Comparison of ENCODE assay signal across 18 cellular contexts in the genomic region with DNA sequence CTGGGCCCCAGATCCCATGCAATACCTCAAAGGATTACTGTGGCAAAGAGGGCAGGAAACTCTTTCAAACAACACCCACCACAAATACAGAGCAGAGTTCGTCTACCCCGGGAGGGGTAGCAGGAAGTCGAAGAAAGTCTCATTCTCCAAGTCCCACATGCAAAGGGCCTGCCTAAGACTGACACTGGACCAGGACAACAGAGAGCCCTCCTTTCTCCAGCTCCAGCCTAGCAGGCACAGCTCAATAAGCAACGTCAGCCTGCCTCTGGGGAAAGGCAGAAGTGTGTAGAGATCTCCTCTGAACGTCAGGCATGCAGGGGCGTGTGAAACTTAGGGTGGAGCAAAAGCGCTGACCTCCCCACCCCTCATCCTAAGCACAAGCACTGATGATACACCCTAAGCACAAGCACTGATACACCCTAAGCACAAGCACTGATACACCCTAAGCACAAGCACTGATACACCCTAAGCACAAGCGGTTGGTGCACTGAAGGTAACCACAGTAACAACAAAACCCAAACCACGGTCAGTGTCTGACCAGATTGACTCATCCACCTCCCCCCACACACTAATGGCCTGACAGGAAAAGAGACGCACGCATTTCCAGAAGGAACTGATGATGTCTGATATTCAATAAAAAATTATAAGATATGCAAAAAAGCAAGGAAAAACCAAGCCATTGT. TPM values are rescaled to one million over a fixed set of nuclear protein-coding genes. Genes with fewer than 3 reads are reported as not detected.
DNase-seq lines count a peak whose midpoint lies in the region; ATAC-seq and TF ChIP-seq lines count a peak whose summit lies in the region.
"Had no signal": no experiment of that assay in that cellular context is flagged by ENCODE, and none has a peak within 500 bp of the region (broad histone marks: within the 10 kb centered on the region; RNA-seq: fewer than 3 reads in every experiment).

No MANE protein-coding gene starts in this region.

- POLR2A ChIA-PET in CD4-positive, alpha-beta T cell (lab: Charles Lee) = interaction anchor here (1.8 to 2.1 kb wide), 3 partner anchors 8 to 52 kb away, joined by 7 to 40 read pairs (median 18); partner anchors contain the start of genes KRTAP12-2 and TSPEAR
- POLR2A ChIA-PET in activated CD8-positive, alpha-beta T cell treated with anti-CD3 and anti-CD28 coated beads for 36 hours (lab: Charles Lee) = interaction anchor here (0.6 to 1.4 kb wide), 2 partner anchors 9 to 17 kb away, joined by 4 read pairs; no protein-coding TSS in a partner anchor
- POLR2A ChIA-PET in naive thymus-derived CD8-positive, alpha-beta T cell (lab: Charles Lee) = interaction anchor here (0.9 to 3.1 kb wide), 6 partner anchors 10 to 52 kb away, joined by 3 to 15 read pairs (median 4); partner anchors contain the start of gene KRTAP10-9

- H3K36me3 ChIP-seq in KOPT-K1 (ENCODE audit: insufficient read depth, low read length) = no peaks in the 10 kb centered on the region
- H3K36me3 ChIP-seq: BE2C had no signal

- intact Hi-C loops in CD4-positive, alpha-beta T cell (cut with DNase I, micrococcal nuclease) = loop anchor here in 1 of 2 experiments (5.0 kb wide), 1 partner anchor 112 kb away; no protein-coding TSS in a partner anchor
- intact Hi-C loops in activated CD8-positive, alpha-beta T cell treated with anti-CD3 and anti-CD28 coated beads for 36 hours (cut with micrococcal nuclease) = no loop called here

- peaks cover 36% of the 10 kb centered on the region for H3K36me3 Mint-ChIP-seq in CD4-positive, alpha-beta T cell (ENCODE audit: low read depth)
- peaks cover 28% of the 10 kb centered on the region for H3K36me3 Mint-ChIP-seq in activated CD8-positive, alpha-beta T cell treated with anti-CD3 and anti-CD28 coated beads for 36 hours (ENCODE audit: low read depth)
- H3K36me3 Mint-ChIP-seq in naive thymus-derived CD8-positive, alpha-beta T cell = peaks cover 2 to 28% (median 18%) of the 10 kb centered on the region in 3 donors

- no peak for TF ChIP-seq CTCF in CD4-positive, alpha-beta T cell (IDR thresholded peaks at IDR 0.05)
- TF ChIP-seq CTCF in activated CD8-positive, alpha-beta T cell treated with anti-CD3 and anti-CD28 coated beads for 36 hours (IDR thresholded peaks at IDR 0.05) = no peak
- TF ChIP-seq CTCF in omental fat pad (IDR thresholded peaks at IDR 0.05) = no peak

- H3K27me3 Mint-ChIP-seq in CD4-positive, alpha-beta T cell = no peaks in the 10 kb centered on the region
- no peaks in the 10 kb centered on the region for H3K27me3 Mint-ChIP-seq in activated CD8-positive, alpha-beta T cell treated with anti-CD3 and anti-CD28 coated beads for 36 hours
- peaks cover 0 to 3% (median 0%) of the 10 kb centered on the region in 5 donors for H3K27me3 Mint-ChIP-seq in naive thymus-derived CD8-positive, alpha-beta T cell

- H3K4me3 Mint-ChIP-seq in CD4-positive, alpha-beta T cell = peak overlapping the region; percentile 43
- no peak overlapping the region for H3K4me3 Mint-ChIP-seq in activated CD8-positive, alpha-beta T cell treated with anti-CD3 and anti-CD28 coated beads for 36 hours
- peak overlapping the region; percentile 46 to 87 (median 82) for H3K4me3 Mint-ChIP-seq in naive thymus-derived CD8-positive, alpha-beta T cell
- H3K4me3 Mint-ChIP-seq: stimulated activated memory B cell treated with anti-CD40 and anti-IgM and Interleukin-4, amounts not matched to agents 10 μg/mL and 1 μg/mL and 100 μg/mL, for 72 hours had no signal

- peak overlapping the region; percentile 75 for H3K27ac ChIP-seq in CD4-positive, alpha-beta T cell (ENCODE audit: low read depth, low read length)
- peak overlapping the region; percentile 93 for H3K27ac ChIP-seq in KOPT-K1 (ENCODE audit: low read depth, low read length, poor library complexity, severe bottlenecking)

- H3K27me3 ChIP-seq in CD4-positive, alpha-beta T cell (ENCODE audit: control insufficient read depth, insufficient read depth, low read length) = no peaks in the 10 kb centered on the region

- peaks cover 24% of the 10 kb centered on the region for H3K9me3 Mint-ChIP-seq in CD4-positive, alpha-beta T cell
- peaks cover 34% of the 10 kb centered on the region for H3K9me3 Mint-ChIP-seq in activated CD8-positive, alpha-beta T cell treated with anti-CD3 and anti-CD28 coated beads for 36 hours
- H3K9me3 Mint-ChIP-seq in naive thymus-derived CD8-positive, alpha-beta T cell = peaks cover 8 to 56% (median 31%) of the 10 kb centered on the region in 9 donors

- in situ Hi-C loops in ACHN (cut with HindIII; ENCODE audit: low pct_ligation_motif_present, low pct_unique_long_range_greater_than_20kb, low sequenced_read_pairs) = no loop called here

- peak overlapping the region; percentile 92 for H3K27ac Mint-ChIP-seq in CD4-positive, alpha-beta T cell
- H3K27ac Mint-ChIP-seq in activated CD8-positive, alpha-beta T cell treated with anti-CD3 and anti-CD28 coated beads for 36 hours = peak overlapping the region; percentile 87
- peak overlapping the region; percentile 91 to 99 (median 97) for H3K27ac Mint-ChIP-seq in naive thymus-derived CD8-positive, alpha-beta T cell
- H3K27ac Mint-ChIP-seq: stimulated activated memory B cell treated with anti-CD40 and anti-IgM and Interleukin-4, amounts not matched to agents 10 μg/mL and 1 μg/mL and 100 μg/mL, for 72 hours had no signal

- peaks cover 14% of the 10 kb centered on the region for H3K9me3 ChIP-seq in CD4-positive, alpha-beta T cell (ENCODE audit: control insufficient read depth, low read length)
- peaks cover 19% of the 10 kb centered on the region for H3K9me3 ChIP-seq in KOPT-K1 (ENCODE audit: insufficient read depth, low read length, poor library complexity, severe bottlenecking)
- H3K9me3 ChIP-seq: BE2C had no signal

- H3K4me1 Mint-ChIP-seq in CD4-positive, alpha-beta T cell (ENCODE audit: low read depth) = peaks cover 52% of the 10 kb centered on the region
- H3K4me1 Mint-ChIP-seq in activated CD8-positive, alpha-beta T cell treated with anti-CD3 and anti-CD28 coated beads for 36 hours (ENCODE audit: low read depth) = peaks cover 55% of the 10 kb centered on the region
- H3K4me1 Mint-ChIP-seq in naive thymus-derived CD8-positive, alpha-beta T cell = peaks cover 38 to 61% (median 59%) of the 10 kb centered on the region in 4 donors
- H3K4me1 Mint-ChIP-seq: stimulated activated memory B cell treated with anti-CD40 and anti-IgM and Interleukin-4, amounts not matched to agents 10 μg/mL and 1 μg/mL and 100 μg/mL, for 72 hours had no signal

- peak in 2 of 10 experiments; percentile 7 to 14 for DNase-seq in CD4-positive, alpha-beta T cell
- DNase-seq in activated CD8-positive, alpha-beta T cell treated with anti-CD3 and anti-CD28 coated beads for 36 hours = peak; percentile 20
- peak in 7 of 10 donors; percentile 14 to 66 (median 35) for DNase-seq in naive thymus-derived CD8-positive, alpha-beta T cell
- no peak for DNase-seq in ACHN
- DNase-seq in omental fat pad (ENCODE audit: low spot score) = no peak
- DNase-seq: BE2C; kidney glomerular epithelial cell; NCI-H1694 treated with DMSO at 0.1 percent for 48 hours; NCI-H526; retina; SIG-M5; stimulated activated CD4-positive, alpha-beta T cell treated with anti-CD3 and anti-CD28 coated beads, Interleukin-2, amount 100 ng/mL, for 48 hours had no signal

- CTCF ChIA-PET in CD4-positive, alpha-beta T cell (lab: Charles Lee) = no interaction called here
- CTCF ChIA-PET in activated CD8-positive, alpha-beta T cell treated with anti-CD3 and anti-CD28 coated beads for 36 hours (lab: Charles Lee) = no interaction called here

- peak; percentile 14 for ATAC-seq in CD4-positive, alpha-beta T cell (ENCODE audit: poor library complexity)
- peak; percentile 45 for ATAC-seq in activated CD8-positive, alpha-beta T cell treated with anti-CD3 and anti-CD28 coated beads for 36 hours
- ATAC-seq in naive thymus-derived CD8-positive, alpha-beta T cell = peak; percentile 5 to 9
- ATAC-seq in omental fat pad (ENCODE audit: low FRiP score) (no peak), HG03565 (IDR thresholded peaks at IDR 0.05; ENCODE audit: unreplicated experiment) (no peak), GM18870 (IDR thresholded peaks at IDR 0.05; ENCODE audit: unreplicated experiment) (no peak)
- ATAC-seq: stimulated activated memory B cell treated with anti-CD40 and anti-IgM and Interleukin-4, amounts not matched to agents 10 μg/mL and 1 μg/mL and 100 μg/mL, for 72 hours had no signal

RNA-seq across cellular contexts. Expression of gene KRTAP12-3, which starts 1.3 kb away (rescaled TPM):
- not detected for total RNA-seq in CD4-positive, alpha-beta T cell
- total RNA-seq in activated CD8-positive, alpha-beta T cell treated with anti-CD3 and anti-CD28 coated beads for 36 hours = not detected
- not detected for total RNA-seq in naive thymus-derived CD8-positive, alpha-beta T cell
- polyA plus RNA-seq in naive thymus-derived CD8-positive, alpha-beta T cell = not detected
- total RNA-seq in omental fat pad = not detected
- total RNA-seq: bronchial epithelial cell, glomerular endothelial cell had no signal

RNA-seq across cellular contexts. Expression of gene KRTAP12-4, which starts 4.6 kb away (rescaled TPM):
- total RNA-seq in CD4-positive, alpha-beta T cell = not detected
- total RNA-seq in activated CD8-positive, alpha-beta T cell treated with anti-CD3 and anti-CD28 coated beads for 36 hours = not detected
- not detected for total RNA-seq in naive thymus-derived CD8-positive, alpha-beta T cell
- not detected for polyA plus RNA-seq in naive thymus-derived CD8-positive, alpha-beta T cell
- not detected for total RNA-seq in omental fat pad
- total RNA-seq: bronchial epithelial cell, glomerular endothelial cell had no signal

RNA-seq across cellular contexts. Expression of gene KRTAP12-2, which starts 7.7 kb away (rescaled TPM):
- total RNA-seq in CD4-positive, alpha-beta T cell = not detected
- not detected for total RNA-seq in activated CD8-positive, alpha-beta T cell treated with anti-CD3 and anti-CD28 coated beads for 36 hours
- total RNA-seq in naive thymus-derived CD8-positive, alpha-beta T cell = not detected
- not detected for polyA plus RNA-seq in naive thymus-derived CD8-positive, alpha-beta T cell
- total RNA-seq in omental fat pad = not detected
- total RNA-seq: bronchial epithelial cell, glomerular endothelial cell had no signal

RNA-seq across cellular contexts. Expression of gene KRTAP10-11, which starts 12.8 kb away (rescaled TPM):
- not detected for total RNA-seq in CD4-positive, alpha-beta T cell
- not detected for total RNA-seq in activated CD8-positive, alpha-beta T cell treated with anti-CD3 and anti-CD28 coated beads for 36 hours
- total RNA-seq in naive thymus-derived CD8-positive, alpha-beta T cell = not detected
- polyA plus RNA-seq in naive thymus-derived CD8-positive, alpha-beta T cell = not detected
- not detected for total RNA-seq in omental fat pad
- total RNA-seq: bronchial epithelial cell, glomerular endothelial cell had no signal

RNA-seq across cellular contexts. Expression of gene KRTAP10-10, which starts 21.9 kb away (rescaled TPM):
- total RNA-seq in CD4-positive, alpha-beta T cell = not detected
- not detected for total RNA-seq in activated CD8-positive, alpha-beta T cell treated with anti-CD3 and anti-CD28 coated beads for 36 hours
- total RNA-seq in naive thymus-derived CD8-positive, alpha-beta T cell = not detected
- not detected for polyA plus RNA-seq in naive thymus-derived CD8-positive, alpha-beta T cell
- total RNA-seq in omental fat pad = not detected
- total RNA-seq: bronchial epithelial cell, glomerular endothelial cell had no signal

Comparison
In these comparisons a context has a peak if more than half of its experiments do, and no peak if none do; other contexts are left out.
1. ATAC-seq: peak in CD4-positive, alpha-beta T cell (single experiment), activated CD8-positive, alpha-beta T cell treated with anti-CD3 and anti-CD28 coated beads for 36 hours (single experiment) and naive thymus-derived CD8-positive, alpha-beta T cell (2 of 2); none in omental fat pad (single experiment), HG03565 (single experiment) and GM18870 (single experiment).
2. DNase-seq: peak in activated CD8-positive, alpha-beta T cell treated with anti-CD3 and anti-CD28 coated beads for 36 hours (single experiment) and naive thymus-derived CD8-positive, alpha-beta T cell (7 of 10); none in ACHN (single experiment) and omental fat pad (single experiment).
3. Peak in every context shown above with its lines, with median percentiles within 50 percentile points of each other: H3K27ac Mint-ChIP-seq.